In genomic region chr9:105625088-105625487, GRCh38 we compare ENCODE assay signal across 38 cellular contexts. TPM values are rescaled to one million over a fixed set of nuclear protein-coding genes. Genes with fewer than 3 reads are reported as not detected.
"Had no signal": no experiment of that assay in that cellular context is flagged by ENCODE, and none has a peak within 500 bp of the region (broad histone marks: within the 10 kb centered on the region; RNA-seq: fewer than 3 reads in every experiment).

No MANE protein-coding gene starts in this region.

- H3K9me3 ChIP-seq: adrenal gland, ascending aorta, body of pancreas, breast epithelium had no signal

- ATAC-seq: activated naive CD4-positive, alpha-beta T cell treated with anti-CD3 and anti-CD28 coated beads, Interleukin-2, amount 50 U/mL, for 72 hours; activated naive CD8-positive, alpha-beta T cell treated with anti-CD3 and anti-CD28 coated beads, Interleukin-2, amount 50 U/mL, for 24 hours; activated T-cell treated with anti-CD3 and anti-CD28 coated beads, Interleukin-2, amount 50 U/mL, for 4 hours; activated T-cell treated with anti-CD3 and anti-CD28 coated beads, Interleukin-2, amount 50 U/mL, for 72 hours; activated T-helper 17 cell treated with anti-CD3 and anti-CD28 coated beads, Interleukin-2, amount 50 U/mL, for 72 hours; body of pancreas had no signal

- DNase-seq: activated effector memory CD4-positive, alpha-beta T cell treated with anti-CD3 and anti-CD28 coated beads, Interleukin-2, amount 50 U/mL, for 16 hours; activated effector memory CD4-positive, alpha-beta T cell treated with Interleukin-2 at 50 U/mL for 16 hours; activated gamma-delta T cell; activated gamma-delta T cell treated with Interleukin-2 at 50 U/mL for 16 hours; activated naive CD4-positive, alpha-beta T cell; activated naive CD4-positive, alpha-beta T cell treated with anti-CD3 and anti-CD28 coated beads for 36 hours; activated naive CD4-positive, alpha-beta T cell treated with anti-CD3 and anti-CD28 coated beads, Interleukin-2, amount 10 ng/mL, durations not matched to agents 7 days and 5 days; activated naive CD4-positive, alpha-beta T cell treated with anti-CD3 and anti-CD28 coated beads, Interleukin-2, amount 50 U/mL, for 16 hours; activated naive CD4-positive, alpha-beta T cell treated with Interleukin-2 at 50 U/mL for 16 hours; activated naive CD8-positive, alpha-beta T cell treated with anti-CD3 and anti-CD28 coated beads for 36 hours; activated naive CD8-positive, alpha-beta T cell treated with anti-CD3 and anti-CD28 coated beads, Interleukin-2, amount 10 ng/mL, durations not matched to agents 7 days and 5 days; activated naive CD8-positive, alpha-beta T cell treated with anti-CD3 and anti-CD28 coated beads, Interleukin-2, amount 50 U/mL, for 24 hours; activated T-cell treated with anti-CD3 and anti-CD28 coated beads, Interleukin-2, amount 50 U/mL, for 1 hour; activated T-cell treated with anti-CD3 and anti-CD28 coated beads, Interleukin-2, amount 50 U/mL, for 24 hours; activated T-cell treated with anti-CD3 and anti-CD28 coated beads, Interleukin-2, amount 50 U/mL, for 4 hours; activated T-cell treated with anti-CD3 and anti-CD28 coated beads, Interleukin-2, amount 50 U/mL, for 48 hours; activated T-cell treated with anti-CD3 and anti-CD28 coated beads, Interleukin-2, amount 50 U/mL, for 72 hours; adrenal gland; amniotic stem cell; amygdala; anterior cingulate cortex; aorta; body of pancreas; brain microvascular endothelial cell; caudate nucleus; central memory CD4-positive, alpha-beta T cell; cerebellar nuclear complex had no signal

- H3K27ac ChIP-seq: adrenal gland, ascending aorta, body of pancreas, brain microvascular endothelial cell, breast epithelium, cardiac muscle cell had no signal

- FAIRE-seq: astrocyte, bronchial epithelial cell had no signal

- H3K4me3 ChIP-seq: adrenal gland, ascending aorta, body of pancreas, breast epithelium, cardiac muscle cell had no signal

- H3K27me3 ChIP-seq: adrenal gland, ascending aorta, body of pancreas, brain microvascular endothelial cell, breast epithelium, cardiac muscle cell had no signal

- H3K4me1 ChIP-seq: adrenal gland, ascending aorta, body of pancreas, breast epithelium had no signal

- H3K36me3 ChIP-seq: adrenal gland, brain microvascular endothelial cell, breast epithelium, cardiac muscle cell had no signal

RNA-seq across cellular contexts. Expression of gene TAL2, which starts 37.2 kb away (rescaled TPM):
- total RNA-seq: activated naive CD4-positive, alpha-beta T cell treated with anti-CD3 and anti-CD28 coated beads for 36 hours; activated naive CD8-positive, alpha-beta T cell treated with anti-CD3 and anti-CD28 coated beads for 36 hours; activated naive CD8-positive, alpha-beta T cell treated with anti-CD3 and anti-CD28 coated beads, Interleukin-2, amount 10 ng/mL, durations not matched to agents 7 days and 5 days; activated T-cell treated with anti-CD3 and anti-CD28 coated beads, Interleukin-2, amount 50 U/mL, for 72 hours; activated T-helper 17 cell treated with anti-CD3 and anti-CD28 coated beads, Interleukin-2, amount 50 U/mL, for 72 hours; activated T-helper 2 cell treated with anti-CD3 and anti-CD28 coated beads, Interferon-gamma antibody, Interleukin-2, Interleukin-4, amounts not matched to agents 10 μg/mL and 5 μg/mL and 100 μg/mL, durations not matched to agents 14 hours and 24 hours and 36 hours; adrenal gland; aorta; ascending aorta; astrocyte; body of pancreas; breast epithelium; bronchial epithelial cell; cardiac muscle cell; cardiac septum; chondrocyte had no signal
- polyA plus RNA-seq: adipose tissue, aorta had no signal
